14 cellular contexts compared by ENCODE assay signal in the genomic region with DNA sequence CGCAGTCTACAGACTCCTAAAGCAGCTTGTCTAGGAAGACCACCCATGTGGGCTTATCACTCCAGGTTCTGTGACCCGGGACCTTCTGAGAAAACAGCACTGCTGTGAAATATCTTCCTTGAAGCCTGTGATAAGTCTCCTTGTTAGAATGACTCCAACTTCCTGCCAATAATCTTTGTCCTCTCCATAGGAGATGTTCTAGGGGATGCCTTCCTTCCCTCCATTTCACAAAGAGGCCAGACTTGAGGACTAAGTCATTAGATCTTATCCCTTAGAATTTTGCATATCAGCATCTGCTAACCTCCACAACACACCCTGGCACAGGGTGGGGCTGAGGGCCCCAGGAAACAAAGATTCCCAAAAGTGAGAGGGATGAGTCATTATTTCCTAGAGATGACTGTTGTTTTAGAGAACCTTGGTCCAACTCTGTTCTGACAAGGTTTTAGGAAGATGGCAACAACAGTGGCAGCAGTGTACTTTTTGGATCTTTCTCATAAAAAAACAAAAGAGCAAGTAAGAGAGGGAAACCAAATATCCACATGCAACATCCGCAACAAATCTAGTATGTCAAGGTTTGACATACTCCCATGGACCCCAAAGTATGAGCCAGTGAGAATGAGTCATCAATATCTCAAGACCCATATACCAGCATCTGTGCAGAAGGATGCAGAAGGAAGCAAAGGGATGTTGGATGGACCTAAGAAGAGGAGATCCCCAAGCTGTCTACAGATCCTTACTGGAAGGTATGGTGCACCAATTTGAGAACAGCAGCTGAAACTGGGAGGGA. TPM values are rescaled to one million over a fixed set of nuclear protein-coding genes. Genes with fewer than 3 reads are reported as not detected.
DNase-seq lines count a peak whose midpoint lies in the region; ATAC-seq and TF ChIP-seq lines count a peak whose summit lies in the region.
"Had no signal": no experiment of that assay in that cellular context is flagged by ENCODE, and none has a peak within 500 bp of the region (broad histone marks: within the 10 kb centered on the region; RNA-seq: fewer than 3 reads in every experiment).

No MANE protein-coding gene starts in this region.

- peaks cover 9 to 21% (median 17%) of the 10 kb centered on the region in 3 donors for H3K27me3 Mint-ChIP-seq in immature natural killer cell (ENCODE audit: low read depth in 3 of 3)

- H3K4me1 ChIP-seq in BE2C, result peaks cover 3% of the 10 kb centered on the region
- H3K4me1 ChIP-seq: SJCRH30 had no signal

- peaks cover 4 to 15% (median 9%) of the 10 kb centered on the region in 3 donors for H3K36me3 Mint-ChIP-seq in immature natural killer cell

- H3K27me3 ChIP-seq in BE2C, result peaks cover 59% of the 10 kb centered on the region

- H3K4me3 ChIP-seq in BE2C (ENCODE audit: low read depth, low read length), result no peak overlapping the region
- H3K4me3 ChIP-seq: SJCRH30 had no signal

- no peaks in the 10 kb centered on the region for H3K9me3 Mint-ChIP-seq in immature natural killer cell

- peaks cover 44 to 49% of the 10 kb centered on the region in 2 donors for H3K4me1 Mint-ChIP-seq in immature natural killer cell

- peaks cover 10% of the 10 kb centered on the region for H3K9me3 ChIP-seq in BE2C
- H3K9me3 ChIP-seq: SJCRH30 had no signal

- H3K4me3 Mint-ChIP-seq in immature natural killer cell, result no peak overlapping the region

- peak; percentile 21; the same call in 2 of the 3 replicates for ATAC-seq in SK-N-SH treated with all-trans-retinoic acid at 6 μM for 48 hours

- no peaks in the 10 kb centered on the region for H3K36me3 ChIP-seq in BE2C
- H3K36me3 ChIP-seq: SJCRH30 had no signal

- no peak for TF ChIP-seq CTCF in BE2C (IDR thresholded peaks at IDR 0.05; ENCODE audit: low read depth, low read length)

- peak overlapping the region in 4 of 6 donors; percentile 7 to 56 (median 38) for H3K27ac Mint-ChIP-seq in immature natural killer cell
- H3K27ac Mint-ChIP-seq: progenitor cell of endocrine pancreas had no signal

- peak; percentile 59 for DNase-seq in AG08396 (ENCODE audit: low spot score)
- DNase-seq in Daoy (ENCODE audit: low read depth), result peak; percentile 38
- DNase-seq in immature natural killer cell, result no peak
- no peak for DNase-seq in BE2C
- no peak for DNase-seq in NCI-H2196 (lab: John Stamatoyannopoulos, UW; ENCODE audit: unreplicated experiment)
- DNase-seq in SIG-M5 (lab: John Stamatoyannopoulos, UW), result no peak
- DNase-seq: activated CD4-positive, CD25-positive, alpha-beta regulatory T cell; activated gamma-delta T cell; NCI-H1436 treated with DMSO at 0.1 percent for 48 hours; NCI-H526 treated with DMSO at 0.1 percent for 48 hours; SJCRH30; stimulated activated CD4-positive, alpha-beta T cell treated with anti-CD3 and anti-CD28 coated beads, Interleukin-4, amount 100 ng/mL, for 4 hours had no signal

TF ChIP-seq in SK-N-SH treated with all-trans-retinoic acid at 6 μM for 48 hours, 23 proteins besides CTCF, POLR2A, EP300 and RAD21:
- TF ChIP-seq ISL1 (CRISPR knock-in tag; IDR thresholded peaks at IDR 0.05), result no peak
- TF ChIP-seq, protein P1, sequence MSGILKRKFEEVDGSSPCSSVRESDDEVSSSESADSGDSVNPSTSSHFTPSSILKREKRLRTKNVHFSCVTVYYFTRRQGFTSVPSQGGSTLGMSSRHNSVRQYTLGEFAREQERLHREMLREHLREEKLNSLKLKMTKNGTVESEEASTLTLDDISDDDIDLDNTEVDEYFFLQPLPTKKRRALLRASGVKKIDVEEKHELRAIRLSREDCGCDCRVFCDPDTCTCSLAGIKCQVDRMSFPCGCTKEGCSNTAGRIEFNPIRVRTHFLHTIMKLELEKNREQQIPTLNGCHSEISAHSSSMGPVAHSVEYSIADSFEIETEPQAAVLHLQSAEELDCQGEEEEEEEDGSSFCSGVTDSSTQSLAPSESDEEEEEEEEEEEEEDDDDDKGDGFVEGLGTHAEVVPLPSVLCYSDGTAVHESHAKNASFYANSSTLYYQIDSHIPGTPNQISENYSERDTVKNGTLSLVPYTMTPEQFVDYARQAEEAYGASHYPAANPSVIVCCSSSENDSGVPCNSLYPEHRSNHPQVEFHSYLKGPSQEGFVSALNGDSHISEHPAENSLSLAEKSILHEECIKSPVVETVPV (CRISPR knock-in tag; IDR thresholded peaks at IDR 0.05), result no peak
- no peak for TF ChIP-seq ZNF8 (CRISPR knock-in tag; IDR thresholded peaks at IDR 0.05)
- TF ChIP-seq ARNTL (CRISPR knock-in tag; IDR thresholded peaks at IDR 0.05; ENCODE audit: borderline replicate concordance, low read depth), result no peak
- TF ChIP-seq ESRRG (CRISPR knock-in tag; IDR thresholded peaks at IDR 0.05), result no peak
- no peak for TF ChIP-seq SNAI2 (CRISPR knock-in tag; IDR thresholded peaks at IDR 0.05)
- no peak for TF ChIP-seq CSDC2 (CRISPR knock-in tag; IDR thresholded peaks at IDR 0.05)
- no peak for TF ChIP-seq ZC3H10 (CRISPR knock-in tag; IDR thresholded peaks at IDR 0.05)
- TF ChIP-seq ZFP30 (CRISPR knock-in tag; IDR thresholded peaks at IDR 0.05), result no peak
- TF ChIP-seq, protein P2, sequence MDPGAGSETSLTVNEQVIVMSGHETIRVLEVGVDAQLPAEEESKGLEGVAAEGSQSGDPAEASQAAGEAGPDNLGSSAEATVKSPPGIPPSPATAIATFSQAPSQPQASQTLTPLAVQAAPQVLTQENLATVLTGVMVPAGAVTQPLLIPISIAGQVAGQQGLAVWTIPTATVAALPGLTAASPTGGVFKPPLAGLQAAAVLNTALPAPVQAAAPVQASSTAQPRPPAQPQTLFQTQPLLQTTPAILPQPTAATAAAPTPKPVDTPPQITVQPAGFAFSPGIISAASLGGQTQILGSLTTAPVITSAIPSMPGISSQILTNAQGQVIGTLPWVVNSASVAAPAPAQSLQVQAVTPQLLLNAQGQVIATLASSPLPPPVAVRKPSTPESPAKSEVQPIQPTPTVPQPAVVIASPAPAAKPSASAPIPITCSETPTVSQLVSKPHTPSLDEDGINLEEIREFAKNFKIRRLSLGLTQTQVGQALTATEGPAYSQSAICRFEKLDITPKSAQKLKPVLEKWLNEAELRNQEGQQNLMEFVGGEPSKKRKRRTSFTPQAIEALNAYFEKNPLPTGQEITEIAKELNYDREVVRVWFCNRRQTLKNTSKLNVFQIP (CRISPR knock-in tag; IDR thresholded peaks at IDR 0.05; ENCODE audit: borderline replicate concordance, low read depth), result no peak
- no peak for TF ChIP-seq OSR1 (CRISPR knock-in tag; IDR thresholded peaks at IDR 0.05)
- TF ChIP-seq BACH2 (CRISPR knock-in tag; IDR thresholded peaks at IDR 0.05; ENCODE audit: borderline replicate concordance), result no peak

RNA-seq across cellular contexts. Expression of a gene that starts 6.0 kb away (rescaled TPM):
- 2.5 and 6.3 TPM in 2 replicates for total RNA-seq in Daoy (2014; rRNA removed; shearing (Covaris generic))
- 10 to 100 TPM; 12.4 to 13.7 (median 12.7) TPM for polyA plus RNA-seq in immature natural killer cell
- polyA plus RNA-seq in BE2C (2012; ENCODE audit: insufficient read depth, insufficient read length, low read depth), result 103 TPM

RNA-seq across cellular contexts. Expression of a gene that starts 7.4 kb away (rescaled TPM):
- total RNA-seq in Daoy (2014; rRNA removed; shearing (Covaris generic)), result 6.9 and 16.7 TPM in 2 replicates
- polyA plus RNA-seq in immature natural killer cell, result 1 to 10 TPM; 2.1 to 4.9 (median 3.9) TPM
- 55.5 TPM for polyA plus RNA-seq in BE2C (2012; ENCODE audit: insufficient read depth, insufficient read length, low read depth)

RNA-seq across cellular contexts. Expression of a gene that starts 9.6 kb away (rescaled TPM):
- 0.06 TPM in 1 of 2 replicates, not detected in the other for total RNA-seq in Daoy (2014; rRNA removed; shearing (Covaris generic))
- 10 to 100 TPM; 31.6 to 81.9 (median 52.1) TPM for polyA plus RNA-seq in immature natural killer cell
- 9.7 TPM for polyA plus RNA-seq in BE2C (2012; ENCODE audit: insufficient read depth, insufficient read length, low read depth)

RNA-seq across cellular contexts. Expression of a gene that starts 17.5 kb away (rescaled TPM):
- total RNA-seq in Daoy (2014; rRNA removed; shearing (Covaris generic)), result 0.17 TPM in 1 of 2 replicates, not detected in the other
- under 1 TPM in 2 of 3 donors, not detected in 1; 0.31 to 0.52 TPM for polyA plus RNA-seq in immature natural killer cell
- polyA plus RNA-seq in BE2C (2012; ENCODE audit: insufficient read depth, insufficient read length, low read depth), result not detected
- total RNA-seq: SJCRH30 had no signal

RNA-seq across cellular contexts. Expression of a gene that starts 17.7 kb away (rescaled TPM):
- 15.8 and 17.1 TPM in 2 replicates for total RNA-seq in Daoy (2014; rRNA removed; shearing (Covaris generic))
- 1 to 10 TPM in 2 of 3 donors, not detected in 1; 1.4 to 2.4 TPM for polyA plus RNA-seq in immature natural killer cell
- polyA plus RNA-seq in BE2C (2012; ENCODE audit: insufficient read depth, insufficient read length, low read depth), result 46.3 TPM

Comparison
In these comparisons a context has a peak if more than half of its experiments do, and no peak if none do; other contexts are left out.
1. DNase-seq: peak in AG08396 (single experiment) and Daoy (single experiment); none in immature natural killer cell (0 of 3), BE2C (single experiment), NCI-H2196 (single experiment) and SIG-M5 (single experiment).